ENCODE assay signal across 1 cellular context in the genomic region with DNA sequence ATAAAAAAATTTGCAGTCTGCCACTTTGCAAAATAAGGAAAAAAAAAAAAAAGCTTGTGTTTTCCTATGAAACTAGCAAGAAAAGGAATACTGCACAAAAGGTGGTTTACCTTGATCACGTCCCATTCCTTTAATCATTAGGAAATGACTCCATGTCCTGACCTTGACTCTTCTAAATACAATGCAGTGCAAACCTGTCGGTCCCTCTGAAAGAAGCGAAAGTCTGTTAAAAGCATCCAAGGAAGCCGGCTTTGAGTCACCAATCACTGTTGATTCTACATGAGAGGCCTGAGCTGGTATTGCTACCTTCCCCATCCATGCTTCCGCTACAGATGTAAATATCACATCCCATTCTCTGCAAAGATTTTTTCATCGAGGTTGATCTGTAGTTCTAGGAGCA.
A peak's percentile ranks its signal among the peaks of the same experiment; 100 is the strongest.
TF ChIP-seq lines count a peak whose summit lies in the region.

No MANE protein-coding gene starts in this region.

TF ChIP-seq in HepG2, 621 proteins besides CTCF, POLR2A, EP300 and RAD21 (continued from another document and continues in another):
- TF ChIP-seq ZBTB34 (CRISPR knock-in tag; IDR thresholded peaks at IDR 0.05) (no peak), HNF4A (CRISPR knock-in tag; IDR thresholded peaks at IDR 0.05) (peak; percentile 14; the same call in 1 of the 2 replicates), MNT (IDR thresholded peaks at IDR 0.05) (0 out of 2 replicates have a peak, but pooled peaks have one; percentile 2), RXRB (CRISPR knock-in tag; IDR thresholded peaks at IDR 0.05; ENCODE audit: borderline replicate concordance) (peak; percentile 90; the same call in 1 of the 2 replicates), ELF3 (CRISPR knock-in tag; IDR thresholded peaks at IDR 0.05) (peak; percentile 87), NCOA2 (CRISPR knock-in tag; IDR thresholded peaks at IDR 0.05) (peak; percentile 86), HDAC2 (CRISPR knock-in tag; IDR thresholded peaks at IDR 0.05) (peak; percentile 53; the same call in 1 of the 2 replicates), CEBPB (IDR thresholded peaks at IDR 0.05; ENCODE audit: borderline replicate concordance, low read depth, low read length) (0 out of 2 replicates have a peak, but pooled peaks have one; percentile 12), ZNF232 (CRISPR knock-in tag; IDR thresholded peaks at IDR 0.05; ENCODE audit: borderline replicate concordance) (no peak), ZNF614 (CRISPR knock-in tag; IDR thresholded peaks at IDR 0.05; ENCODE audit: borderline replicate concordance) (0 out of 2 replicates have a peak, but pooled peaks have one; percentile 54), KDM1A (CRISPR knock-in tag; IDR thresholded peaks at IDR 0.05) (0 out of 2 replicates have a peak, but pooled peaks have one; percentile 21), FOXA3 (CRISPR knock-in tag; IDR thresholded peaks at IDR 0.05) (peak; percentile 72), MAFG (CRISPR knock-in tag; IDR thresholded peaks at IDR 0.05) (no peak), RBM22 (optimal IDR thresholded peaks at IDR 0.05; ENCODE audit: low read length) (no peak), PHF21A (CRISPR knock-in tag; IDR thresholded peaks at IDR 0.05) (peak; percentile 35; the same call in 1 of the 2 replicates), ERF (CRISPR knock-in tag; IDR thresholded peaks at IDR 0.05) (peak; percentile 63; the same call in 1 of the 2 replicates), TARDBP (CRISPR knock-in tag; IDR thresholded peaks at IDR 0.05) (0 out of 2 replicates have a peak, but pooled peaks have one; percentile 19), JUN (CRISPR knock-in tag; IDR thresholded peaks at IDR 0.05) (0 out of 2 replicates have a peak, but pooled peaks have one; percentile 50), ZNF468 (CRISPR knock-in tag; IDR thresholded peaks at IDR 0.05) (no peak), IKZF1 (IDR thresholded peaks at IDR 0.05) (no peak), ARNTL (CRISPR knock-in tag; IDR thresholded peaks at IDR 0.05) (no peak), TCF7 (IDR thresholded peaks at IDR 0.05; ENCODE audit: low read depth) (peak; percentile 95), BCL6 (CRISPR knock-in tag; IDR thresholded peaks at IDR 0.05) (peak; percentile 55; the same call in 1 of the 2 replicates), ZNF350 (CRISPR knock-in tag; IDR thresholded peaks at IDR 0.05; ENCODE audit: borderline replicate concordance, low read depth) (no peak), SOX6 (IDR thresholded peaks at IDR 0.05) (no peak), SOX6 (CRISPR knock-in tag; IDR thresholded peaks at IDR 0.05) (peak; percentile 86), ZBTB42 (CRISPR knock-in tag; IDR thresholded peaks at IDR 0.05) (no peak), MBNL3 (CRISPR knock-in tag; conservative IDR thresholded peaks at IDR 0.05) (no peak), NFRKB (IDR thresholded peaks at IDR 0.05) (no peak), PPARG (CRISPR knock-in tag; conservative IDR thresholded peaks at IDR 0.05) (0 out of 2 replicates have a peak, but pooled peaks have one; percentile 31), MATR3 (CRISPR knock-in tag; IDR thresholded peaks at IDR 0.05) (no peak), FOXA1 (IDR thresholded peaks at IDR 0.05) (no peak), FOXA1 (CRISPR knock-in tag; IDR thresholded peaks at IDR 0.05) (peak; percentile 72), ZNF138 (CRISPR knock-in tag; IDR thresholded peaks at IDR 0.05; ENCODE audit: low read depth) (no peak), MED1 (CRISPR knock-in tag; IDR thresholded peaks at IDR 0.05) (peak; percentile 42; the same call in 1 of the 2 replicates), CEBPG (CRISPR knock-in tag; IDR thresholded peaks at IDR 0.05) (peak; percentile 44), TAF15 (IDR thresholded peaks at IDR 0.05; ENCODE audit: low read depth, low read length, poor library complexity, severe bottlenecking) (no peak), NR2F2 (IDR thresholded peaks at IDR 0.05; ENCODE audit: borderline replicate concordance, low read depth) (peak; percentile 56), HDAC1 (CRISPR knock-in tag; IDR thresholded peaks at IDR 0.05) (peak; percentile 25; the same call in 1 of the 2 replicates), CBX2 (IDR thresholded peaks at IDR 0.05; ENCODE audit: low read depth, low read length) (no peak), CBX2 (CRISPR knock-in tag; IDR thresholded peaks at IDR 0.05; ENCODE audit: low read depth) (no peak), RCOR2 (CRISPR knock-in tag; IDR thresholded peaks at IDR 0.05) (peak; percentile 33; the same call in 1 of the 2 replicates), ISL2 (CRISPR knock-in tag; IDR thresholded peaks at IDR 0.05) (peak; percentile 72), STAG1 (CRISPR knock-in tag; IDR thresholded peaks at IDR 0.05) (no peak), HIVEP1 (CRISPR knock-in tag; IDR thresholded peaks at IDR 0.05) (no peak), SKI (IDR thresholded peaks at IDR 0.05; ENCODE audit: partially characterized antibody) (peak; percentile 17), GABPA (IDR thresholded peaks at IDR 0.05; ENCODE audit: low read depth, low read length) (no peak), GABPA (CRISPR knock-in tag; IDR thresholded peaks at IDR 0.05; ENCODE audit: low read depth) (peak; percentile 60), SOX13 (IDR thresholded peaks at IDR 0.05) (peak; percentile 62), SOX13 (CRISPR knock-in tag; conservative IDR thresholded peaks at IDR 0.05 in 1 of 2, IDR thresholded peaks at IDR 0.05 in 1 of 2) (peak in 1 of 2 experiments; percentile 92; a peak in 2 of 4 replicates), ZNF776 (CRISPR knock-in tag; IDR thresholded peaks at IDR 0.05) (no peak)
- TF ChIP-seq, protein P1, sequence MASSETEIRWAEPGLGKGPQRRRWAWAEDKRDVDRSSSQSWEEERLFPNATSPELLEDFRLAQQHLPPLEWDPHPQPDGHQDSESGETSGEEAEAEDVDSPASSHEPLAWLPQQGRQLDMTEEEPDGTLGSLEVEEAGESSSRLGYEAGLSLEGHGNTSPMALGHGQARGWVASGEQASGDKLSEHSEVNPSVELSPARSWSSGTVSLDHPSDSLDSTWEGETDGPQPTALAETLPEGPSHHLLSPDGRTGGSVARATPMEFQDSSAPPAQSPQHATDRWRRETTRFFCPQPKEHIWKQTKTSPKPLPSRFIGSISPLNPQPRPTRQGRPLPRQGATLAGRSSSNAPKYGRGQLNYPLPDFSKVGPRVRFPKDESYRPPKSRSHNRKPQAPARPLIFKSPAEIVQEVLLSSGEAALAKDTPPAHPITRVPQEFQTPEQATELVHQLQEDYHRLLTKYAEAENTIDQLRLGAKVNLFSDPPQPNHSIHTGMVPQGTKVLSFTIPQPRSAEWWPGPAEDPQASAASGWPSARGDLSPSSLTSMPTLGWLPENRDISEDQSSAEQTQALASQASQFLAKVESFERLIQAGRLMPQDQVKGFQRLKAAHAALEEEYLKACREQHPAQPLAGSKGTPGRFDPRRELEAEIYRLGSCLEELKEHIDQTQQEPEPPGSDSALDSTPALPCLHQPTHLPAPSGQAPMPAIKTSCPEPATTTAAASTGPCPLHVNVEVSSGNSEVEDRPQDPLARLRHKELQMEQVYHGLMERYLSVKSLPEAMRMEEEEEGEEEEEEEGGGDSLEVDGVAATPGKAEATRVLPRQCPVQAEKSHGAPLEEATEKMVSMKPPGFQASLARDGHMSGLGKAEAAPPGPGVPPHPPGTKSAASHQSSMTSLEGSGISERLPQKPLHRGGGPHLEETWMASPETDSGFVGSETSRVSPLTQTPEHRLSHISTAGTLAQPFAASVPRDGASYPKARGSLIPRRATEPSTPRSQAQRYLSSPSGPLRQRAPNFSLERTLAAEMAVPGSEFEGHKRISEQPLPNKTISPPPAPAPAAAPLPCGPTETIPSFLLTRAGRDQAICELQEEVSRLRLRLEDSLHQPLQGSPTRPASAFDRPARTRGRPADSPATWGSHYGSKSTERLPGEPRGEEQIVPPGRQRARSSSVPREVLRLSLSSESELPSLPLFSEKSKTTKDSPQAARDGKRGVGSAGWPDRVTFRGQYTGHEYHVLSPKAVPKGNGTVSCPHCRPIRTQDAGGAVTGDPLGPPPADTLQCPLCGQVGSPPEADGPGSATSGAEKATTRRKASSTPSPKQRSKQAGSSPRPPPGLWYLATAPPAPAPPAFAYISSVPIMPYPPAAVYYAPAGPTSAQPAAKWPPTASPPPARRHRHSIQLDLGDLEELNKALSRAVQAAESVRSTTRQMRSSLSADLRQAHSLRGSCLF (CRISPR knock-in tag; IDR thresholded peaks at IDR 0.05; ENCODE audit: borderline replicate concordance), result no peak
- TF ChIP-seq, protein P2, sequence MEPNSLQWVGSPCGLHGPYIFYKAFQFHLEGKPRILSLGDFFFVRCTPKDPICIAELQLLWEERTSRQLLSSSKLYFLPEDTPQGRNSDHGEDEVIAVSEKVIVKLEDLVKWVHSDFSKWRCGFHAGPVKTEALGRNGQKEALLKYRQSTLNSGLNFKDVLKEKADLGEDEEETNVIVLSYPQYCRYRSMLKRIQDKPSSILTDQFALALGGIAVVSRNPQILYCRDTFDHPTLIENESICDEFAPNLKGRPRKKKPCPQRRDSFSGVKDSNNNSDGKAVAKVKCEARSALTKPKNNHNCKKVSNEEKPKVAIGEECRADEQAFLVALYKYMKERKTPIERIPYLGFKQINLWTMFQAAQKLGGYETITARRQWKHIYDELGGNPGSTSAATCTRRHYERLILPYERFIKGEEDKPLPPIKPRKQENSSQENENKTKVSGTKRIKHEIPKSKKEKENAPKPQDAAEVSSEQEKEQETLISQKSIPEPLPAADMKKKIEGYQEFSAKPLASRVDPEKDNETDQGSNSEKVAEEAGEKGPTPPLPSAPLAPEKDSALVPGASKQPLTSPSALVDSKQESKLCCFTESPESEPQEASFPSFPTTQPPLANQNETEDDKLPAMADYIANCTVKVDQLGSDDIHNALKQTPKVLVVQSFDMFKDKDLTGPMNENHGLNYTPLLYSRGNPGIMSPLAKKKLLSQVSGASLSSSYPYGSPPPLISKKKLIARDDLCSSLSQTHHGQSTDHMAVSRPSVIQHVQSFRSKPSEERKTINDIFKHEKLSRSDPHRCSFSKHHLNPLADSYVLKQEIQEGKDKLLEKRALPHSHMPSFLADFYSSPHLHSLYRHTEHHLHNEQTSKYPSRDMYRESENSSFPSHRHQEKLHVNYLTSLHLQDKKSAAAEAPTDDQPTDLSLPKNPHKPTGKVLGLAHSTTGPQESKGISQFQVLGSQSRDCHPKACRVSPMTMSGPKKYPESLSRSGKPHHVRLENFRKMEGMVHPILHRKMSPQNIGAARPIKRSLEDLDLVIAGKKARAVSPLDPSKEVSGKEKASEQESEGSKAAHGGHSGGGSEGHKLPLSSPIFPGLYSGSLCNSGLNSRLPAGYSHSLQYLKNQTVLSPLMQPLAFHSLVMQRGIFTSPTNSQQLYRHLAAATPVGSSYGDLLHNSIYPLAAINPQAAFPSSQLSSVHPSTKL (CRISPR knock-in tag; IDR thresholded peaks at IDR 0.05), result peak; percentile 89
- TF ChIP-seq, protein P3, sequence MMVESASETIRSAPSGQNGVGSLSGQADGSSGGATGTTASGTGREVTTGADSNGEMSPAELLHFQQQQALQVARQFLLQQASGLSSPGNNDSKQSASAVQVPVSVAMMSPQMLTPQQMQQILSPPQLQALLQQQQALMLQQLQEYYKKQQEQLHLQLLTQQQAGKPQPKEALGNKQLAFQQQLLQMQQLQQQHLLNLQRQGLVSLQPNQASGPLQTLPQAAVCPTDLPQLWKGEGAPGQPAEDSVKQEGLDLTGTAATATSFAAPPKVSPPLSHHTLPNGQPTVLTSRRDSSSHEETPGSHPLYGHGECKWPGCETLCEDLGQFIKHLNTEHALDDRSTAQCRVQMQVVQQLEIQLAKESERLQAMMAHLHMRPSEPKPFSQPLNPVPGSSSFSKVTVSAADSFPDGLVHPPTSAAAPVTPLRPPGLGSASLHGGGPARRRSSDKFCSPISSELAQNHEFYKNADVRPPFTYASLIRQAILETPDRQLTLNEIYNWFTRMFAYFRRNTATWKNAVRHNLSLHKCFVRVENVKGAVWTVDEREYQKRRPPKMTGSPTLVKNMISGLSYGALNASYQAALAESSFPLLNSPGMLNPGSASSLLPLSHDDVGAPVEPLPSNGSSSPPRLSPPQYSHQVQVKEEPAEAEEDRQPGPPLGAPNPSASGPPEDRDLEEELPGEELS (CRISPR knock-in tag; IDR thresholded peaks at IDR 0.05), result peak; percentile 44; the same call in 1 of the 2 replicates
- TF ChIP-seq, protein P4, sequence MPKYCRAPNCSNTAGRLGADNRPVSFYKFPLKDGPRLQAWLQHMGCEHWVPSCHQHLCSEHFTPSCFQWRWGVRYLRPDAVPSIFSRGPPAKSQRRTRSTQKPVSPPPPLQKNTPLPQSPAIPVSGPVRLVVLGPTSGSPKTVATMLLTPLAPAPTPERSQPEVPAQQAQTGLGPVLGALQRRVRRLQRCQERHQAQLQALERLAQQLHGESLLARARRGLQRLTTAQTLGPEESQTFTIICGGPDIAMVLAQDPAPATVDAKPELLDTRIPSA (CRISPR knock-in tag; IDR thresholded peaks at IDR 0.05; ENCODE audit: borderline replicate concordance), result no peak
